In the genomic region with DNA sequence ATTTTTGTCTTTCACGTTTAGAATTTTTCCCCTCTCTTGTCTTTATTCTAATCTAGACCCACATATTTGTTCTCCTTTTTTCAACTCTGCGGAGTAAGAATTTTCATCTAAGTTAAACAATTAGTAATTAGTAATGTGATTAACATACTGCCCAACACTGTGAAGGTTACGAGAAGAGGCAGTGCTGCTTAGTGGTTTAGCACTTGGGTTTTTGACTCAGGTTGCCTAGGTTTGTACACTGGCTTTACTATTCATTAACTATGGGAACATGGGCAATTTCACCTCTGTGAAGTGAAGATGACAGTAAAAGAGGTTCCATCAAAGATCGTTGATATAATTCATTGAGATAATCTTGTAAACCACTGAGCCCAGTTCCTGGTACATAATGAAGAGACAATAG, we compare ENCODE assay signal across 21 cellular contexts.
"Had no signal": no experiment of that assay in that cellular context is flagged by ENCODE, and none has a peak within 500 bp of the region (broad histone marks: within the 10 kb centered on the region; RNA-seq: fewer than 3 reads in every experiment).

No MANE protein-coding gene starts in this region.

- DNase-seq: activated CD4-positive, alpha-beta T cell treated with anti-CD3 and anti-CD28 coated beads, Interleukin-2, amount 50 U/mL, for 1 hour; activated CD8-positive, alpha-beta T cell treated with anti-CD3 and anti-CD28 coated beads, Interleukin-2, amount 10 ng/mL, durations not matched to agents 7 days and 5 days; activated gamma-delta T cell treated with Interleukin-2 at 50 U/mL for 16 hours; activated T-cell treated with anti-CD3 and anti-CD28 coated beads, Interleukin-2, amount 50 U/mL, for 1 hour; aorta; head of caudate nucleus; hypothalamus; left ventricle myocardium inferior; midbrain; spleen; stimulated activated CD4-positive, alpha-beta T cell treated with anti-CD3 and anti-CD28 coated beads, Interleukin-4, amount 100 ng/mL, for 1 hour; stimulated activated naive CD8-positive, alpha-beta T cell treated with anti-CD3 and anti-CD28 coated beads, Interleukin-15, Interleukin-2, amounts not matched to agents 100 U/mL and 50 U/mL, for 24 hours had no signal

- ATAC-seq: activated CD4-positive, CD25-positive, alpha-beta regulatory T cell treated with anti-CD3 and anti-CD28 coated beads, Interleukin-2, amount 50 U/mL, for 24 hours; activated CD8-positive, alpha-beta T cell treated with anti-CD3 and anti-CD28 coated beads, Interleukin-2, amount 10 ng/mL, durations not matched to agents 7 days and 5 days; gastroesophageal sphincter; natural killer cell treated with Interleukin-12 subunit alpha and Interleukin-12 subunit beta and Interleukin-15 and Interleukin-18, amount 100 ng/mL, for 72 hours; stimulated activated naive CD8-positive, alpha-beta T cell treated with anti-CD3 and anti-CD28 coated beads, Interleukin-15, Interleukin-2, amounts not matched to agents 100 U/mL and 50 U/mL, for 24 hours had no signal

- H3K4me3 Mint-ChIP-seq: activated CD8-positive, alpha-beta T cell treated with anti-CD3 and anti-CD28 coated beads, Interleukin-2, amount 10 ng/mL, durations not matched to agents 7 days and 5 days; activated naive CD4-positive, alpha-beta T cell treated with anti-CD3 and anti-CD28 coated beads, Interleukin-2, amount 50 U/mL, for 24 hours; brain; natural killer cell treated with Interleukin-12 subunit alpha and Interleukin-12 subunit beta and Interleukin-15 and Interleukin-18, amount 100 ng/mL, for 72 hours had no signal

- H3K27ac ChIP-seq: epithelial cell of prostate, gastroesophageal sphincter, left ventricle myocardium inferior, right atrium auricular region, spleen, VCaP had no signal

- H3K4me3 ChIP-seq: gastroesophageal sphincter, left ventricle myocardium inferior, right atrium auricular region, spleen had no signal

- H3K9me3 Mint-ChIP-seq: natural killer cell treated with Interleukin-12 subunit alpha and Interleukin-12 subunit beta and Interleukin-15 and Interleukin-18, amount 100 ng/mL, for 72 hours had no signal

- H3K27ac Mint-ChIP-seq: activated CD8-positive, alpha-beta T cell treated with anti-CD3 and anti-CD28 coated beads, Interleukin-2, amount 10 ng/mL, durations not matched to agents 7 days and 5 days; activated naive CD4-positive, alpha-beta T cell treated with anti-CD3 and anti-CD28 coated beads, Interleukin-2, amount 50 U/mL, for 24 hours; brain; natural killer cell treated with Interleukin-12 subunit alpha and Interleukin-12 subunit beta and Interleukin-15 and Interleukin-18, amount 100 ng/mL, for 72 hours; progenitor cell of endocrine pancreas had no signal

- H3K27me3 Mint-ChIP-seq: brain, progenitor cell of endocrine pancreas had no signal

- H3K4me1 Mint-ChIP-seq: activated naive CD4-positive, alpha-beta T cell treated with anti-CD3 and anti-CD28 coated beads, Interleukin-2, amount 50 U/mL, for 24 hours; brain had no signal

- H3K9me3 ChIP-seq: gastroesophageal sphincter, left ventricle myocardium inferior, right atrium auricular region, spleen had no signal

- H3K36me3 Mint-ChIP-seq: activated naive CD4-positive, alpha-beta T cell treated with anti-CD3 and anti-CD28 coated beads, Interleukin-2, amount 50 U/mL, for 24 hours; brain; natural killer cell treated with Interleukin-12 subunit alpha and Interleukin-12 subunit beta and Interleukin-15 and Interleukin-18, amount 100 ng/mL, for 72 hours had no signal

- H3K27me3 ChIP-seq: gastroesophageal sphincter, right atrium auricular region, spleen had no signal

- H3K4me1 ChIP-seq: gastroesophageal sphincter, left ventricle myocardium inferior, right atrium auricular region had no signal

- H3K36me3 ChIP-seq: gastroesophageal sphincter, left ventricle myocardium inferior, right atrium auricular region, spleen had no signal
